ENCODE assay signal across 1 cellular context in genomic region chr19:16197188-16197621, GRCh38.
TF ChIP-seq lines count a peak whose summit lies in the region.

No MANE protein-coding gene starts in this region.

TF ChIP-seq in K562, 482 proteins besides CTCF, POLR2A, EP300 and RAD21 (continued from another document and continues in another):
- TF ChIP-seq TRIM24 (IDR thresholded peaks at IDR 0.05) (peak; percentile 75 to 79; a peak in 3 of 4 replicates), DPF2 (IDR thresholded peaks at IDR 0.05) (peak; percentile 94), PTBP1 (IDR thresholded peaks at IDR 0.05; ENCODE audit: low read depth, low read length) (no peak), KAT2B (IDR thresholded peaks at IDR 0.05; ENCODE audit: low read depth, low read length) (no peak), ETV6 (IDR thresholded peaks at IDR 0.05; ENCODE audit: borderline replicate concordance in 1 of 2, low read depth in 2 of 2, low read length in 1 of 2) (no peak), ETV6 (CRISPR knock-in tag; IDR thresholded peaks at IDR 0.05; ENCODE audit: borderline replicate concordance) (no peak), CTCFL (IDR thresholded peaks at IDR 0.05; ENCODE audit: borderline replicate concordance, insufficient read depth, low read depth, low read length, poor library complexity, severe bottlenecking) (no peak), CBX5 (IDR thresholded peaks at IDR 0.05; ENCODE audit: borderline replicate concordance, low read depth) (no peak), IRF9 (tag; IDR thresholded peaks at IDR 0.05) (no peak), ZNF146 (CRISPR knock-in tag; IDR thresholded peaks at IDR 0.05; ENCODE audit: unreplicated experiment) (no peak), TAF7 (tag; IDR thresholded peaks at IDR 0.05) (no peak), PHF8 (IDR thresholded peaks at IDR 0.05; ENCODE audit: borderline replicate concordance, low read length) (no peak), TAF9B (IDR thresholded peaks at IDR 0.05; ENCODE audit: partially characterized antibody) (no peak), ZNF23 (CRISPR knock-in tag; IDR thresholded peaks at IDR 0.05) (no peak), FOSL1 (tag; conservative IDR thresholded peaks at IDR 0.05) (peak; percentile 96), SRSF3 (IDR thresholded peaks at IDR 0.05; ENCODE audit: insufficient read depth, low read length) (no peak), HNRNPL (IDR thresholded peaks at IDR 0.05; ENCODE audit: low read depth, low read length) (no peak), NR2F6 (CRISPR knock-in tag; IDR thresholded peaks at IDR 0.05) (no peak), SAP30 (IDR thresholded peaks at IDR 0.05; ENCODE audit: borderline replicate concordance, insufficient read depth, low read depth, low read length, poor library complexity, severe bottlenecking) (no peak), ZNF143 (CRISPR knock-in tag; IDR thresholded peaks at IDR 0.05) (no peak), MCM2 (IDR thresholded peaks at IDR 0.05; ENCODE audit: low read depth) (no peak), PHB2 (IDR thresholded peaks at IDR 0.05; ENCODE audit: low read depth) (peak; percentile 75), SIN3A (IDR thresholded peaks at IDR 0.05; ENCODE audit: borderline replicate concordance in 2 of 2, control insufficient read depth in 1 of 2, low read depth in 2 of 2, low read length in 2 of 2) (no peak), ZNF280A (IDR thresholded peaks at IDR 0.05; ENCODE audit: low read depth, partially characterized antibody) (no peak), DLX4 (CRISPR knock-in tag; IDR thresholded peaks at IDR 0.05) (no peak), RBBP5 (IDR thresholded peaks at IDR 0.05; ENCODE audit: borderline replicate concordance, insufficient read depth, low read length, poor library complexity, severe bottlenecking) (no peak), HDAC6 (IDR thresholded peaks at IDR 0.05; ENCODE audit: low read depth, low read length) (no peak), USF2 (CRISPR knock-in tag; IDR thresholded peaks at IDR 0.05) (no peak), ZNF316 (IDR thresholded peaks at IDR 0.05) (no peak), CREBBP (IDR thresholded peaks at IDR 0.05; ENCODE audit: low read depth, low read length) (no peak), CBX8 (IDR thresholded peaks at IDR 0.05; ENCODE audit: borderline replicate concordance, extremely low read depth, low read depth, low read length, poor library complexity, severe bottlenecking) (no peak), RBM14 (IDR thresholded peaks at IDR 0.05; ENCODE audit: borderline replicate concordance, insufficient read depth, low read depth, low read length) (no peak), TRIM25 (IDR thresholded peaks at IDR 0.05; ENCODE audit: borderline replicate concordance) (no peak), ZNF140 (CRISPR knock-in tag; IDR thresholded peaks at IDR 0.05) (no peak), PRDM10 (IDR thresholded peaks at IDR 0.05; ENCODE audit: partially characterized antibody) (peak; percentile 30), TCF7L2 (IDR thresholded peaks at IDR 0.05; ENCODE audit: low read depth, low read length) (no peak), CCNT2 (IDR thresholded peaks at IDR 0.05; ENCODE audit: borderline replicate concordance, extremely low read depth, insufficient read length, low read depth, low read length) (peak; percentile 84), ZNF57 (CRISPR knock-in tag; IDR thresholded peaks at IDR 0.05) (no peak), ESRRA (IDR thresholded peaks at IDR 0.05; ENCODE audit: borderline replicate concordance, low read depth) (no peak; the same call in none of the 2 replicates), DMBX1 (CRISPR knock-in tag; IDR thresholded peaks at IDR 0.05; ENCODE audit: borderline replicate concordance) (no peak; the same call in 1 of the 2 replicates), CBX2 (IDR thresholded peaks at IDR 0.05; ENCODE audit: insufficient read depth, low read length, poor library complexity, severe bottlenecking) (no peak), ZNF668 (CRISPR knock-in tag; IDR thresholded peaks at IDR 0.05) (no peak), CEBPZ (IDR thresholded peaks at IDR 0.05; ENCODE audit: borderline replicate concordance, low read depth, low read length) (no peak), VEZF1 (CRISPR knock-in tag; IDR thresholded peaks at IDR 0.05) (no peak), RUNX1 (IDR thresholded peaks at IDR 0.05; ENCODE audit: low read depth) (no peak), ZNF551 (CRISPR knock-in tag; IDR thresholded peaks at IDR 0.05) (no peak), SPI1 (IDR thresholded peaks at IDR 0.05; ENCODE audit: borderline replicate concordance, low read depth, low read length) (0 out of 2 replicates have a peak, but pooled peaks have one; percentile 35)
